Comparison of ENCODE assay signal across 8 cellular contexts in genomic region chr11:73982990-73983763, GRCh38. TPM values are rescaled to one million over a fixed set of nuclear protein-coding genes. Genes with fewer than 3 reads are reported as not detected.
DNase-seq lines count a peak whose midpoint lies in the region; ATAC-seq and TF ChIP-seq lines count a peak whose summit lies in the region.

No MANE protein-coding gene starts in this region.

- TF ChIP-seq CTCF in GM13977 (IDR thresholded peaks at IDR 0.05; ENCODE audit: extremely low read depth, insufficient read depth, missing control alignments): no peak
- TF ChIP-seq CTCF in adrenal gland (IDR thresholded peaks at IDR 0.05): no peak
- no peak for TF ChIP-seq CTCF in progenitor cell of endocrine pancreas (IDR thresholded peaks at IDR 0.05; ENCODE audit: unreplicated experiment)
- TF ChIP-seq CTCF in upper lobe of right lung (IDR thresholded peaks at IDR 0.05): no peak

- 0% methylated on average over 23 to 59 of the region's 59 CpGs for WGBS in adrenal gland, 4 donors

- peaks cover 9 to 11% of the 10 kb centered on the region in 2 donors for H3K4me1 ChIP-seq in adrenal gland (replicated peaks in 1 of 2)
- peaks cover 37% of the 10 kb centered on the region for H3K4me1 ChIP-seq in upper lobe of right lung

- peak; percentile 37 to 75 for TF ChIP-seq POLR2A in adrenal gland (IDR thresholded peaks at IDR 0.05)

- H3K27me3 ChIP-seq in adrenal gland: no peaks in the 10 kb centered on the region
- no peaks in the 10 kb centered on the region for H3K27me3 ChIP-seq in upper lobe of right lung

- H3K9me3 ChIP-seq in adrenal gland (replicated peaks in 1 of 3) (no peaks in the 10 kb centered on the region), upper lobe of right lung (no peaks in the 10 kb centered on the region)

- peaks cover 0 to 5% of the 10 kb centered on the region in 2 donors for H3K36me3 ChIP-seq in adrenal gland (replicated peaks in 1 of 2)
- peaks cover 7% of the 10 kb centered on the region for H3K36me3 ChIP-seq in upper lobe of right lung

- no peaks in the 10 kb centered on the region for H3K9me3 Mint-ChIP-seq in progenitor cell of endocrine pancreas (ENCODE audit: low read depth)

- in situ Hi-C loops in GM13977 (cut with MboI; ENCODE audit: low pct_unique_long_range_greater_than_20kb, low sequenced_read_pairs, unreplicated experiment): no loop called here

- H3K4me3 ChIP-seq in adrenal gland (peak overlapping the region; percentile 47 to 70 (median 59)), upper lobe of right lung (peak overlapping the region; percentile 62)

- H3K27ac Mint-ChIP-seq in progenitor cell of endocrine pancreas: peak overlapping the region; percentile 97

- ATAC-seq in HG02840 (IDR thresholded peaks at IDR 0.05; ENCODE audit: low FRiP score, unreplicated experiment) (peak; percentile 72), left ventricle myocardium superior (peak; percentile 92), upper lobe of right lung (peak; percentile 93)

- peak overlapping the region; percentile 87 for H3K4me3 Mint-ChIP-seq in progenitor cell of endocrine pancreas (ENCODE audit: low read depth)

- H3K27ac ChIP-seq in adrenal gland (peak overlapping the region; percentile 80 to 91 (median 87)), upper lobe of right lung (peak overlapping the region; percentile 95)

- DNase-seq in GM13977 (ENCODE audit: low spot score): peak; percentile 97
- peak; percentile 93 for DNase-seq in NCI-H1436 treated with DMSO at 0.1 percent for 48 hours (lab: John Stamatoyannopoulos, UW)
- DNase-seq in T follicular helper cell (ENCODE audit: low read depth): peak; percentile 88
- DNase-seq in adrenal gland: peak; percentile 92 to 97 (median 94)
- peak; percentile 95 for DNase-seq in left ventricle myocardium superior
- DNase-seq in progenitor cell of endocrine pancreas (ENCODE audit: low spot score, unreplicated experiment): peak; percentile 76
- DNase-seq in upper lobe of right lung: peak; percentile 98

- peaks cover 31% of the 10 kb centered on the region for H3K4me1 Mint-ChIP-seq in progenitor cell of endocrine pancreas (ENCODE audit: low read depth)

- peaks cover 5% of the 10 kb centered on the region for H3K36me3 Mint-ChIP-seq in progenitor cell of endocrine pancreas (ENCODE audit: insufficient read depth)

- no peaks in the 10 kb centered on the region for H3K27me3 Mint-ChIP-seq in progenitor cell of endocrine pancreas

- intact Hi-C loops in adrenal gland (cut with DNase I): no loop called here
- intact Hi-C loops in left ventricle myocardium superior (cut with micrococcal nuclease): no loop called here
- intact Hi-C loops in upper lobe of right lung (cut with DNase I): no loop called here

RNA-seq across cellular contexts. Expression of gene UCP2, which starts 0.5 kb away (rescaled TPM):
- 100 to 1,000 TPM in 1 of 8 donors, 10 to 100 TPM in 7; 21.4 to 117 (median 46.2) TPM for total RNA-seq in adrenal gland
- polyA plus RNA-seq in adrenal gland: 10 to 100 TPM; 26.0 to 91.3 (median 44.2) TPM
- 28.6 TPM for total RNA-seq in left ventricle myocardium superior
- 89.9 and 103 TPM in 2 replicates for total RNA-seq in progenitor cell of endocrine pancreas
- 56.3 TPM for total RNA-seq in upper lobe of right lung

RNA-seq across cellular contexts. Expression of gene UCP3, which starts 25.7 kb away (rescaled TPM):
- total RNA-seq in adrenal gland (1 to 10 TPM in 5 of 8 donors, under 1 TPM in 3; 0.36 to 4.0 (median 1.4) TPM), left ventricle myocardium superior (11.9 TPM), progenitor cell of endocrine pancreas (4.3 and 5.2 TPM in 2 replicates), upper lobe of right lung (2.6 TPM)
- polyA plus RNA-seq in adrenal gland: 1 to 10 TPM in 2 of 3 donors, under 1 TPM in 1; 0.53 to 6.3 (median 4.7) TPM

RNA-seq across cellular contexts. Expression of gene DNAJB13, which starts 32.4 kb away (rescaled TPM):
- total RNA-seq in adrenal gland (under 1 TPM in 4 of 8 donors, not detected in 4; 0.14 to 0.65 (median 0.46) TPM), left ventricle myocardium superior (not detected), progenitor cell of endocrine pancreas (1.1 and 1.4 TPM in 2 replicates), upper lobe of right lung (not detected)
- polyA plus RNA-seq in adrenal gland: under 1 TPM; 0.16 to 0.34 (median 0.27) TPM

Comparison
In these comparisons a context has a peak if more than half of its experiments do, and no peak if none do; other contexts are left out.
1. Peak in every context shown above with its lines: DNase-seq, ATAC-seq, H3K4me3 ChIP-seq and H3K27ac ChIP-seq.